Comparison of ENCODE assay signal across 1 cellular context in the genomic region with DNA sequence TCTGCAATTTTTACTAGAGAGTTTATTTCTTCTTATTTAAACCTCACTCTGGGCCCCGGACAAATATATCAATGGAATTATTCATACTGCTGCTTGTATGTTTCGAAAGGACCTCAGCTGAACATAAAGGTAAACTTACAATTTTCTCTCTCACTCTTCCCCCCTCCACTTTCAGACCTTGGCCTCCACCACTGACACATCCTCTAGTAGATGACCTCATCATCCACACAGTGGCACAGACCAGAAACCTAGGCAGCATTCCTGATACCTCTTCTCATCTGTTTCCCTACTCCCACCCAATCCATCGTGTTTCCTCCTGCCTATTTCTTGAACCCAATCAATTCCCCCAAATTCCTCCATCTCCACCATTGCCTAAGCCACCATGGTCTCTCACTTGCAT.
TF ChIP-seq lines count a peak whose summit lies in the region.
"Not testable (repeated sequence)": the region's sequence is repeated elsewhere in the genome, so short reads cannot be mapped to it uniquely, and the experiment has no call there.

No MANE protein-coding gene starts in this region.

TF ChIP-seq in K562, 482 proteins besides CTCF, POLR2A, EP300 and RAD21:
- TF ChIP-seq, protein P1, sequence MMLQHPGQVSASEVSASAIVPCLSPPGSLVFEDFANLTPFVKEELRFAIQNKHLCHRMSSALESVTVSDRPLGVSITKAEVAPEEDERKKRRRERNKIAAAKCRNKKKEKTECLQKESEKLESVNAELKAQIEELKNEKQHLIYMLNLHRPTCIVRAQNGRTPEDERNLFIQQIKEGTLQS (IDR thresholded peaks at IDR 0.05): peak; percentile 73
- TF ChIP-seq, protein P1 (CRISPR knock-in tag; conservative IDR thresholded peaks at IDR 0.05): not testable (repeated sequence)
- TF ChIP-seq ZNF584 (CRISPR knock-in tag; IDR thresholded peaks at IDR 0.05; ENCODE audit: low read depth): peak; percentile 16; the same call in 1 of the 2 replicates
- TF ChIP-seq JUND (IDR thresholded peaks at IDR 0.05; ENCODE audit: borderline replicate concordance, low read depth, low read length): peak; percentile 44; the same call in 1 of the 2 replicates
- not testable (repeated sequence) for TF ChIP-seq JUND (tag; IDR thresholded peaks at IDR 0.05; ENCODE audit: borderline replicate concordance, low read depth, low read length)
